In genomic region chr22:39992088-39992826, GRCh38 we compare ENCODE assay signal across 17 cellular contexts. TPM values are rescaled to one million over a fixed set of nuclear protein-coding genes. Genes with fewer than 3 reads are reported as not detected.
DNase-seq lines count a peak whose midpoint lies in the region; ATAC-seq and TF ChIP-seq lines count a peak whose summit lies in the region.
"Had no signal": no experiment of that assay in that cellular context is flagged by ENCODE, and none has a peak within 500 bp of the region (broad histone marks: within the 10 kb centered on the region; RNA-seq: fewer than 3 reads in every experiment).

No MANE protein-coding gene starts in this region.

- ATAC-seq in natural killer cell (no peak), Right ventricle myocardium superior (ENCODE audit: poor library complexity) (peak; percentile 63), right lobe of liver (peak; percentile 40 to 67 (median 59)), HG03280 (IDR thresholded peaks at IDR 0.05; ENCODE audit: unreplicated experiment) (no peak), GM19452 (IDR thresholded peaks at IDR 0.05; ENCODE audit: unreplicated experiment) (no peak)
- ATAC-seq in natural killer cell treated with Interleukin-12 subunit alpha and Interleukin-12 subunit beta and Interleukin-15 and Interleukin-18, amount 100 ng/mL, for 72 hours = no peak

- H3K36me3 ChIP-seq in right atrium auricular region (no peaks in the 10 kb centered on the region), right lobe of liver (no peaks in the 10 kb centered on the region), prostate gland (no peaks in the 10 kb centered on the region)
- H3K36me3 ChIP-seq: BLaER1 treated with 17β-estradiol and CSF1 and Interleukin-3, amounts not matched to agents 10 nM and 100 nM; HAP-1 had no signal

- peak overlapping the region; percentile 22 for H3K4me3 Mint-ChIP-seq in natural killer cell
- H3K4me3 Mint-ChIP-seq in natural killer cell treated with Interleukin-12 subunit alpha and Interleukin-12 subunit beta and Interleukin-15 and Interleukin-18, amount 100 ng/mL, for 72 hours = no peak overlapping the region
- H3K4me3 Mint-ChIP-seq: CD4-positive, alpha-beta T cell; HFFc6 had no signal

- H3K4me1 ChIP-seq in right atrium auricular region (peaks cover 0 to 56% of the 10 kb centered on the region in 2 donors), right lobe of liver (peaks cover 0 to 67% (median 17%) of the 10 kb centered on the region in 4 donors), prostate gland (replicated peaks) (peaks cover 5% of the 10 kb centered on the region)
- H3K4me1 ChIP-seq: HAP-1 had no signal

- H3K27me3 ChIP-seq in right atrium auricular region = no peaks in the 10 kb centered on the region
- H3K27me3 ChIP-seq in right lobe of liver = no peaks in the 10 kb centered on the region
- no peaks in the 10 kb centered on the region for H3K27me3 ChIP-seq in prostate gland (replicated peaks; ENCODE audit: insufficient read depth)

- H3K4me3 ChIP-seq in right atrium auricular region = no peak overlapping the region
- H3K4me3 ChIP-seq in right lobe of liver = no peak overlapping the region
- H3K4me3 ChIP-seq in prostate gland = no peak overlapping the region
- H3K4me3 ChIP-seq: BLaER1 treated with 17β-estradiol and CSF1 and Interleukin-3, amounts not matched to agents 10 nM and 100 nM; HAP-1 had no signal

- H3K27ac Mint-ChIP-seq in natural killer cell = no peak overlapping the region
- H3K27ac Mint-ChIP-seq in natural killer cell treated with Interleukin-12 subunit alpha and Interleukin-12 subunit beta and Interleukin-15 and Interleukin-18, amount 100 ng/mL, for 72 hours = no peak overlapping the region
- H3K27ac Mint-ChIP-seq: CD4-positive, alpha-beta T cell; HFFc6 had no signal

- WGBS in right lobe of liver (ENCODE audit: insufficient coverage, low coverage, low lambda C conversion rate, missing lambda C conversion rate) = 22% methylated on average over 5 of the region's 5 CpGs
- WGBS in prostate gland = 88% methylated on average over 5 of the region's 5 CpGs

- H3K36me3 Mint-ChIP-seq in natural killer cell = no peaks in the 10 kb centered on the region
- no peaks in the 10 kb centered on the region for H3K36me3 Mint-ChIP-seq in natural killer cell treated with Interleukin-12 subunit alpha and Interleukin-12 subunit beta and Interleukin-15 and Interleukin-18, amount 100 ng/mL, for 72 hours

- intact Hi-C loops in natural killer cell (cut with micrococcal nuclease) = no loop called here
- intact Hi-C loops in Right ventricle myocardium superior (cut with DNase I) = no loop called here
- intact Hi-C loops in right lobe of liver (cut with DNase I) = no loop called here
- intact Hi-C loops in prostate gland (cut with DNase I) = no loop called here

- H3K27ac ChIP-seq in right atrium auricular region (peak overlapping the region; percentile 76 to 87), right lobe of liver (peak overlapping the region; percentile 43 to 88 (median 86)), prostate gland (no peak overlapping the region)
- H3K27ac ChIP-seq: BLaER1 treated with 17β-estradiol and CSF1 and Interleukin-3, amounts not matched to agents 10 nM and 100 nM had no signal

- H3K27me3 Mint-ChIP-seq in natural killer cell (ENCODE audit: low read depth in 2 of 2) = peaks cover 39 to 43% of the 10 kb centered on the region in 2 donors
- H3K27me3 Mint-ChIP-seq in natural killer cell treated with Interleukin-12 subunit alpha and Interleukin-12 subunit beta and Interleukin-15 and Interleukin-18, amount 100 ng/mL, for 72 hours = peaks cover 34 to 38% of the 10 kb centered on the region in 2 donors

- no peaks in the 10 kb centered on the region for H3K9me3 Mint-ChIP-seq in natural killer cell
- H3K9me3 Mint-ChIP-seq in natural killer cell treated with Interleukin-12 subunit alpha and Interleukin-12 subunit beta and Interleukin-15 and Interleukin-18, amount 100 ng/mL, for 72 hours = no peaks in the 10 kb centered on the region
- H3K9me3 Mint-ChIP-seq: CD4-positive, alpha-beta T cell; HFFc6 had no signal

- H3K9me3 ChIP-seq in right atrium auricular region (no peaks in the 10 kb centered on the region), right lobe of liver (no peaks in the 10 kb centered on the region), prostate gland (no peaks in the 10 kb centered on the region)
- H3K9me3 ChIP-seq: HAP-1 had no signal

- TF ChIP-seq CTCF in natural killer cell (IDR thresholded peaks at IDR 0.05) (no peak), right atrium auricular region (IDR thresholded peaks at IDR 0.05) (no peak), right lobe of liver (IDR thresholded peaks at IDR 0.05) (no peak), prostate gland (IDR thresholded peaks at IDR 0.05) (no peak)

- DNase-seq in natural killer cell = no peak
- DNase-seq in natural killer cell treated with Interleukin-12 subunit alpha and Interleukin-12 subunit beta and Interleukin-15 and Interleukin-18, amount 100 ng/mL, for 72 hours (ENCODE audit: low spot score) = no peak
- no peak for DNase-seq in Right ventricle myocardium superior
- no peak for DNase-seq in right atrium auricular region (ENCODE audit: low spot score)
- no peak for DNase-seq in right lobe of liver
- no peak for DNase-seq in prostate gland (ENCODE audit: low spot score)
- DNase-seq: ACHN; CD4-positive, alpha-beta T cell; DMS79; HFFc6; IMR-90 had no signal

- H3K4me1 Mint-ChIP-seq in natural killer cell = peaks cover 9 to 19% of the 10 kb centered on the region in 2 donors
- H3K4me1 Mint-ChIP-seq in natural killer cell treated with Interleukin-12 subunit alpha and Interleukin-12 subunit beta and Interleukin-15 and Interleukin-18, amount 100 ng/mL, for 72 hours (ENCODE audit: low read depth in 2 of 2) = peaks cover 5 to 15% of the 10 kb centered on the region in 2 donors

- TF ChIP-seq POLR2A in right lobe of liver (IDR thresholded peaks at IDR 0.05) (no peak), prostate gland (IDR thresholded peaks at IDR 0.05) (no peak)

RNA-seq across cellular contexts. Expression of gene FAM83F, which starts 2.5 kb away (rescaled TPM):
- total RNA-seq in natural killer cell (1 to 10 TPM in 2 of 3 donors, not detected in 1; 1.0 to 7.5 TPM), Right ventricle myocardium superior (4.9 TPM), right atrium auricular region (1 to 10 TPM; 4.4 to 4.6 TPM), right lobe of liver (1 to 10 TPM; 1.1 to 4.5 (median 1.6) TPM), prostate gland (10 to 100 TPM; 26.2 to 28.6 TPM)
- under 1 TPM in 1 of 2 donors, not detected in 1; 0.39 TPM for total RNA-seq in natural killer cell treated with Interleukin-12 subunit alpha and Interleukin-12 subunit beta and Interleukin-15 and Interleukin-18, amount 100 ng/mL, for 72 hours
- total RNA-seq: A172, HFFc6, IMR-90 had no signal

RNA-seq across cellular contexts. Expression of gene TMA7B, which starts 32.1 kb away (rescaled TPM):
- total RNA-seq in natural killer cell = 1 to 10 TPM; 2.6 to 8.7 (median 6.7) TPM
- total RNA-seq in natural killer cell treated with Interleukin-12 subunit alpha and Interleukin-12 subunit beta and Interleukin-15 and Interleukin-18, amount 100 ng/mL, for 72 hours = 1 to 10 TPM in 1 of 2 donors, under 1 TPM in 1; 0.86 to 2.8 TPM
- total RNA-seq in Right ventricle myocardium superior = not detected
- not detected for total RNA-seq in right atrium auricular region
- total RNA-seq in right lobe of liver = under 1 TPM in 1 of 6 experiments, not detected in 5; 0.20 TPM
- total RNA-seq in prostate gland = not detected
- total RNA-seq: A172, H1, HFFc6, IMR-90 had no signal

Comparison
In these comparisons a context has a peak if more than half of its experiments do, and no peak if none do; other contexts are left out.
1. ATAC-seq: peak in Right ventricle myocardium superior (single experiment) and right lobe of liver (4 of 4); none in natural killer cell (0 of 3), natural killer cell treated with Interleukin-12 subunit alpha and Interleukin-12 subunit beta and Interleukin-15 and Interleukin-18, amount 100 ng/mL, for 72 hours (0 of 2), HG03280 (single experiment) and GM19452 (single experiment).
2. H3K27ac ChIP-seq: peak in right atrium auricular region (2 of 2) and right lobe of liver (3 of 3); none in prostate gland (0 of 2).